18 cellular contexts compared by ENCODE assay signal in genomic region chr22:28892175-28892731, GRCh38. TPM values are rescaled to one million over a fixed set of nuclear protein-coding genes. Genes with fewer than 3 reads are reported as not detected.
A peak's percentile ranks its signal among the peaks of the same experiment; 100 is the strongest.
DNase-seq lines count a peak whose midpoint lies in the region; ATAC-seq and TF ChIP-seq lines count a peak whose summit lies in the region.
"Had no signal": no experiment of that assay in that cellular context is flagged by ENCODE, and none has a peak within 500 bp of the region (broad histone marks: within the 10 kb centered on the region; RNA-seq: fewer than 3 reads in every experiment).

No MANE protein-coding gene starts in this region.

- H3K27ac ChIP-seq in breast epithelium (no peak overlapping the region), RWPE2 (ENCODE audit: poor library complexity, severe bottlenecking) (peak overlapping the region; percentile 17), gastrocnemius medialis (peak overlapping the region; percentile 73 to 86 (median 78))
- H3K27ac ChIP-seq: lower lobe of right lung, PC-9 had no signal

- H3K27me3 ChIP-seq in breast epithelium (no peaks in the 10 kb centered on the region), RWPE2 (ENCODE audit: insufficient read depth, poor library complexity, severe bottlenecking) (no peaks in the 10 kb centered on the region), gastrocnemius medialis (no peaks in the 10 kb centered on the region)
- H3K27me3 ChIP-seq: adrenal gland had no signal

- intact Hi-C loops in MCF 10A (cut with micrococcal nuclease) (no loop called here), breast epithelium (cut with DNase I; ENCODE audit: low total_unique reads) (no loop called here), left colon (cut with DNase I, micrococcal nuclease) (no loop called here), gastrocnemius medialis (cut with DNase I; ENCODE audit: low total_unique reads) (loop anchor here (10.0 kb wide), 1 partner anchor 63 kb away; no protein-coding TSS in a partner anchor)

- CTCF ChIA-PET in MCF 10A (lab: Yijun Ruan, JAX), result interaction anchor here (1.1 to 2.2 kb wide), 2 partner anchors 149 to 603 kb away, joined by 3 to 9 read pairs; no protein-coding TSS in a partner anchor

- peaks cover 14% of the 10 kb centered on the region for H3K4me1 Mint-ChIP-seq in MCF 10A (ENCODE audit: insufficient read depth, unreplicated experiment)
- H3K4me1 Mint-ChIP-seq: activated CD4-positive, alpha-beta memory T cell treated with anti-CD3 and anti-CD28 coated beads, Interleukin-2, amount 10 ng/mL, durations not matched to agents 7 days and 5 days had no signal

- no peaks in the 10 kb centered on the region for H3K36me3 ChIP-seq in breast epithelium
- H3K36me3 ChIP-seq in RWPE2 (ENCODE audit: low read depth), result no peaks in the 10 kb centered on the region
- no peaks in the 10 kb centered on the region for H3K36me3 ChIP-seq in gastrocnemius medialis
- H3K36me3 ChIP-seq: adrenal gland, lower lobe of right lung had no signal

- H3K36me3 Mint-ChIP-seq in MCF 10A (ENCODE audit: insufficient read depth, unreplicated experiment), result no peaks in the 10 kb centered on the region
- H3K36me3 Mint-ChIP-seq: CD4-positive, alpha-beta memory T cell; naive thymus-derived CD8-positive, alpha-beta T cell had no signal

- H3K27ac Mint-ChIP-seq in MCF 10A (ENCODE audit: low read depth, unreplicated experiment), result no peak overlapping the region
- H3K27ac Mint-ChIP-seq: activated CD4-positive, alpha-beta memory T cell treated with anti-CD3 and anti-CD28 coated beads, Interleukin-2, amount 10 ng/mL, durations not matched to agents 7 days and 5 days; naive thymus-derived CD8-positive, alpha-beta T cell had no signal

- H3K4me3 ChIP-seq in breast epithelium (no peak overlapping the region), RWPE2 (ENCODE audit: severe bottlenecking) (no peak overlapping the region), gastrocnemius medialis (no peak overlapping the region)
- H3K4me3 ChIP-seq: adrenal gland, lower lobe of right lung, PC-9 had no signal

- no TSS peak for BruUV-seq in MCF 10A (replicated peaks; lab: Mats Ljungman, UMichigan)

- TF ChIP-seq CTCF in MCF 10A (IDR thresholded peaks at IDR 0.05; ENCODE audit: unreplicated experiment) (no peak), breast epithelium (IDR thresholded peaks at IDR 0.05) (no peak), RWPE2 (IDR thresholded peaks at IDR 0.05; ENCODE audit: poor library complexity, severe bottlenecking) (no peak), gastrocnemius medialis (IDR thresholded peaks at IDR 0.05 in 4 of 5, conservative IDR thresholded peaks at IDR 0.05 in 1 of 5) (no peak)

- H3K9me3 ChIP-seq in breast epithelium (no peaks in the 10 kb centered on the region), RWPE2 (ENCODE audit: severe bottlenecking) (no peaks in the 10 kb centered on the region), gastrocnemius medialis (no peaks in the 10 kb centered on the region)
- H3K9me3 ChIP-seq: adrenal gland, lower lobe of right lung had no signal

- no peak overlapping the region for H3K4me3 Mint-ChIP-seq in MCF 10A (ENCODE audit: unreplicated experiment)
- H3K4me3 Mint-ChIP-seq: activated CD4-positive, alpha-beta memory T cell treated with anti-CD3 and anti-CD28 coated beads, Interleukin-2, amount 10 ng/mL, durations not matched to agents 7 days and 5 days; CD4-positive, alpha-beta memory T cell; naive thymus-derived CD8-positive, alpha-beta T cell had no signal

- ATAC-seq in RWPE2 (ENCODE audit: low read depth) (peak; percentile 80), left colon (peak; percentile 78), gastrocnemius medialis (peak; percentile 90 to 95), GM21576 (IDR thresholded peaks at IDR 0.05; ENCODE audit: unreplicated experiment) (no peak), HG03280 (IDR thresholded peaks at IDR 0.05; ENCODE audit: unreplicated experiment) (no peak)
- ATAC-seq: naive thymus-derived CD8-positive, alpha-beta T cell had no signal

- H3K9me3 Mint-ChIP-seq in MCF 10A (ENCODE audit: unreplicated experiment), result no peaks in the 10 kb centered on the region
- H3K9me3 Mint-ChIP-seq: activated CD4-positive, alpha-beta memory T cell treated with anti-CD3 and anti-CD28 coated beads, Interleukin-2, amount 10 ng/mL, durations not matched to agents 7 days and 5 days; CD4-positive, alpha-beta memory T cell; naive thymus-derived CD8-positive, alpha-beta T cell had no signal

- TF ChIP-seq POLR2A in breast epithelium (IDR thresholded peaks at IDR 0.05) (no peak), gastrocnemius medialis (IDR thresholded peaks at IDR 0.05) (no peak)

- H3K27me3 Mint-ChIP-seq in MCF 10A (ENCODE audit: insufficient read depth, unreplicated experiment), result no peaks in the 10 kb centered on the region

- DNase-seq in MCF 10A (ENCODE audit: unreplicated experiment) (peak; percentile 33), breast epithelium (ENCODE audit: low spot score in 2 of 2) (no peak), RWPE2 (ENCODE audit: low spot score) (no peak), left colon (no peak), gastrocnemius medialis (peak; percentile 27 to 44)
- no peak for DNase-seq in activated effector memory CD4-positive, alpha-beta T cell treated with anti-CD3 and anti-CD28 coated beads, Interleukin-2, amount 50 U/mL, for 16 hours
- DNase-seq: activated CD4-positive, alpha-beta memory T cell treated with anti-CD3 and anti-CD28 coated beads, Interleukin-2, amount 10 ng/mL, durations not matched to agents 7 days and 5 days; adrenal gland; CD4-positive, alpha-beta memory T cell; cerebellar nuclear complex; foreskin fibroblast; lower lobe of right lung; naive thymus-derived CD8-positive, alpha-beta T cell; NCI-H1694; NCI-H524; PC-9 had no signal

- in situ Hi-C loops in gastrocnemius medialis (cut with MboI; ENCODE audit: low sequenced_read_pairs in 4 of 4), result no loop called here

- POLR2A ChIA-PET in MCF 10A (lab: Yijun Ruan, JAX), result interaction anchor here (1.1 to 3.0 kb wide), 3 partner anchors 9 to 139 kb away, joined by 3 to 12 read pairs (median 7); partner anchors contain the start of gene ZNRF3

- H3K4me1 ChIP-seq in breast epithelium (no peaks in the 10 kb centered on the region), RWPE2 (ENCODE audit: insufficient read depth, poor library complexity, severe bottlenecking) (peaks cover 32% of the 10 kb centered on the region), gastrocnemius medialis (peaks cover 36 to 45% of the 10 kb centered on the region in 2 donors)

RNA-seq across cellular contexts. Expression of gene ZNRF3, which starts 8.9 kb away (rescaled TPM):
- total RNA-seq in MCF 10A (2022) (7.1 and 7.9 TPM in 2 replicates), breast epithelium (1 to 10 TPM; 6.9 to 7.9 (median 6.9) TPM), left colon (1 to 10 TPM; 6.2 to 7.0 TPM), gastrocnemius medialis (10 to 100 TPM in 3 of 4 donors, 1 to 10 TPM in 1; 7.8 to 19.1 (median 11.1) TPM)

Comparison
In these comparisons a context has a peak if more than half of its experiments do, and no peak if none do; other contexts are left out.
1. DNase-seq: peak in MCF 10A (single experiment) and gastrocnemius medialis (2 of 2); none in breast epithelium (0 of 2), RWPE2 (single experiment), left colon (0 of 2) and activated effector memory CD4-positive, alpha-beta T cell treated with anti-CD3 and anti-CD28 coated beads, Interleukin-2, amount 50 U/mL, for 16 hours (single experiment).
2. H3K27ac ChIP-seq: peak in RWPE2 (single experiment) and gastrocnemius medialis (4 of 4); none in breast epithelium (0 of 2).
3. ATAC-seq: peak in RWPE2 (single experiment), left colon (single experiment) and gastrocnemius medialis (2 of 2); none in GM21576 (single experiment) and HG03280 (single experiment).